Comparison of ENCODE assay signal across 8 cellular contexts in the genomic region with DNA sequence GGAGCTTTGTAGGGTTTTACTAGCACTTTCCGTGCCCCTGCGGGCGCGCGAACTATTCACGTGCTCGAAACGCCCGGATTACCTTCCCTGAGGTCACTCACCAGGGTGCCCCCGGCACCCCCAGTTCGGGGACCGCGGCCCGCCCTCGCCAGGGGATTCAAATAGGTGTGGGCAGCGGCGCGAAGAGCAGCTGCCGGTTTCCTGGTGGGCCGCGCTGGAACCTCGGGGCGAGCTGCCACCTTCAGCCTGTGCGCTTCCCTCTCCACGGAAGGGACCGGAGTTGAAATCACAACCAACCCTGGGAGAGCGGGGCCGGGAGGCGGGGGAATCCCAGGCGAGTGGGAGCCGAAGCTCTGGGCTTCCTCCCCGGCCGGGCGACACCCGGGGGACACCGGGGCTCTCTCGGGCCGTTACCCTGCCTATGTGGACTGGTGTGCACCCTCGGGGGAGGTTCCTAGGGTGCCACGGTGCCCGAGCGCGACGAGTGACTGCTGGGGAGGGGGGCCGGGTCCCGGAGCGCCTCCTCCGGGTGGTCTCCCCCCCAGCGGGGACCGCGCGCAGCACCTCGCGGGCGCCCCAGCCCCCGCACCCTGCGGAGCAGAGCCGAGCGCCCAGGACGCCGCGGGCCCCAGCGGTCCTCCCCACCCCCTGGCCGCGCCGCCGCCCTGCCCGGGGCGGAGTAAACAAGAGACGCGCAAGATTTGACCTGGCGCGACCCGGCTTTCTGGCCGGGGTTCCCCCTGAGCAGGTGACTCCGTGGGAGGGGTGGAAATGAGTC. TPM values are rescaled to one million over a fixed set of nuclear protein-coding genes. Genes with fewer than 3 reads are reported as not detected.
DNase-seq lines count a peak whose midpoint lies in the region; ATAC-seq and TF ChIP-seq lines count a peak whose summit lies in the region.

No MANE protein-coding gene starts in this region.

- no peaks in the 10 kb centered on the region for H3K9me3 Mint-ChIP-seq in MCF 10A (ENCODE audit: unreplicated experiment)

- H3K4me3 ChIP-seq in HUES64 (ENCODE audit: low read length) = peak overlapping the region; percentile 78

- H3K27ac ChIP-seq in HUES64 (ENCODE audit: low read depth, low read length) (peak overlapping the region; percentile 96), VCaP (peak overlapping the region; percentile 97)

- BruUV-seq in MCF 10A (replicated peaks; lab: Mats Ljungman, UMichigan) = no TSS peak

- WGBS in HUES64 = under 1% methylated on average over 76 of the region's 76 CpGs

- H3K4me1 ChIP-seq in HUES64 (ENCODE audit: insufficient read depth, low read length) = peaks cover 22% of the 10 kb centered on the region

- H3K9me3 ChIP-seq in HUES64 (ENCODE audit: insufficient read depth, low read depth, low read length) = no peaks in the 10 kb centered on the region

- CTCF ChIA-PET in MCF 10A (lab: Yijun Ruan, JAX) = interaction anchor here (0.6 to 1.3 kb wide), 3 partner anchors 57 to 391 kb away, joined by 3 to 4 read pairs (median 3); no protein-coding TSS in a partner anchor

- peaks cover 5% of the 10 kb centered on the region for H3K36me3 Mint-ChIP-seq in MCF 10A (ENCODE audit: insufficient read depth, unreplicated experiment)

- no peaks in the 10 kb centered on the region for H3K27me3 Mint-ChIP-seq in MCF 10A (ENCODE audit: insufficient read depth, unreplicated experiment)

- H3K9ac ChIP-seq in HUES64 (ENCODE audit: low read depth, low read length) = peak overlapping the region; percentile 81

- peaks cover 15% of the 10 kb centered on the region for H3K4me1 Mint-ChIP-seq in MCF 10A (ENCODE audit: insufficient read depth, unreplicated experiment)

- H3K27ac Mint-ChIP-seq in MCF 10A (ENCODE audit: low read depth, unreplicated experiment) = peak overlapping the region; percentile 63

- POLR2A ChIA-PET in MCF 10A (lab: Yijun Ruan, JAX) = interaction anchor here (0.7 to 6.8 kb wide), 27 partner anchors 11 to 502 kb away, joined by 3 to 161 read pairs (median 5); a partner anchor contains a TSS

- DNase-seq in DMS79 treated with DMSO at 0.1 percent for 48 hours (lab: John Stamatoyannopoulos, UW) (peak; percentile 81), MCF 10A (ENCODE audit: unreplicated experiment) (peak; percentile 89), iPS-NIHi7 (ENCODE audit: extremely low spot score) (peak; percentile 50), GDM1 (lab: John Stamatoyannopoulos, UW) (no peak)
- DNase-seq in stimulated activated CD4-positive, alpha-beta T cell treated with anti-CD3 and anti-CD28 coated beads, Interleukin-12 subunit alpha, Interleukin-12 subunit beta, amount 100 ng/mL, for 24 hours (ENCODE audit: low read depth in 2 of 2) = peak; percentile 48 to 73

- ATAC-seq in GM21515 (IDR thresholded peaks at IDR 0.05; ENCODE audit: unreplicated experiment) = peak; percentile 53

- intact Hi-C loops in MCF 10A (cut with micrococcal nuclease) = loop anchor here (1.0 to 10.0 kb wide), 9 partner anchors 45 to 480 kb away; no protein-coding TSS in a partner anchor

- H3K27me3 ChIP-seq in HUES64 (ENCODE audit: insufficient read depth, low read length) = peaks cover 9% of the 10 kb centered on the region; the same call in 1 of the 2 replicates

- TF ChIP-seq CTCF in VCaP (conservative IDR thresholded peaks at IDR 0.05) = no peak
- no peak for TF ChIP-seq CTCF in MCF 10A (IDR thresholded peaks at IDR 0.05; ENCODE audit: unreplicated experiment)

- peak overlapping the region; percentile 92 for H3K4me3 Mint-ChIP-seq in MCF 10A (ENCODE audit: unreplicated experiment)

- H3K36me3 ChIP-seq in HUES64 (ENCODE audit: insufficient read depth, low read length) = no peaks in the 10 kb centered on the region

RNA-seq across cellular contexts. Expression of a gene that starts 2.1 kb away (rescaled TPM):
- 2.8 TPM for polyA plus RNA-seq in HUES64 (2013, experiment 1 of 2)
- polyA plus RNA-seq in HUES64 (2013, experiment 2 of 2) = 2.8 TPM
- total RNA-seq in MCF 10A (2022) = 22.5 and 23.6 TPM in 2 replicates
